In genomic region chr1:94247146-94248094, GRCh38 we compare ENCODE assay signal across 8 cellular contexts. TPM values are rescaled to one million over a fixed set of nuclear protein-coding genes. Genes with fewer than 3 reads are reported as not detected.
DNase-seq lines count a peak whose midpoint lies in the region; ATAC-seq and TF ChIP-seq lines count a peak whose summit lies in the region.

No MANE protein-coding gene starts in this region.

- H3K9me3 ChIP-seq in A673 (ENCODE audit: low read depth, low read length, poor library complexity, severe bottlenecking) = peaks cover 9% of the 10 kb centered on the region

- no TSS peak for BruUV-seq in A673 (replicated peaks; lab: Mats Ljungman, UMichigan)

- no peaks in the 10 kb centered on the region for H3K36me3 ChIP-seq in A673 (ENCODE audit: insufficient read depth, low read length, poor library complexity, severe bottlenecking)

- H3K4me1 ChIP-seq in A673 (ENCODE audit: insufficient read depth, low read length, poor library complexity, severe bottlenecking) = no peaks in the 10 kb centered on the region

- H3K27ac ChIP-seq in A673 (ENCODE audit: low read depth, low read length, poor library complexity, severe bottlenecking) = no peak overlapping the region

- peak overlapping the region; percentile 73 for H3K4me3 Mint-ChIP-seq in activated T-helper 2 cell treated with anti-CD3 and anti-CD28 coated beads, Interferon-gamma antibody, Interleukin-2, Interleukin-4, amounts not matched to agents 10 μg/mL and 5 μg/mL and 100 μg/mL, durations not matched to agents 14 hours and 24 hours and 36 hours (ENCODE audit: low read depth)
- H3K4me3 Mint-ChIP-seq in glutamatergic neuron (ENCODE audit: unreplicated experiment) = peak overlapping the region; percentile 89
- H3K4me3 Mint-ChIP-seq in osteocyte (ENCODE audit: unreplicated experiment) = peak overlapping the region; percentile 95

- no peaks in the 10 kb centered on the region for H3K36me3 Mint-ChIP-seq in activated T-helper 2 cell treated with anti-CD3 and anti-CD28 coated beads, Interferon-gamma antibody, Interleukin-2, Interleukin-4, amounts not matched to agents 10 μg/mL and 5 μg/mL and 100 μg/mL, durations not matched to agents 14 hours and 24 hours and 36 hours (ENCODE audit: low read depth)
- peaks cover 13% of the 10 kb centered on the region for H3K36me3 Mint-ChIP-seq in glutamatergic neuron (ENCODE audit: unreplicated experiment)
- H3K36me3 Mint-ChIP-seq in osteocyte (ENCODE audit: unreplicated experiment) = peaks cover 18% of the 10 kb centered on the region

- H3K9me3 Mint-ChIP-seq in activated T-helper 2 cell treated with anti-CD3 and anti-CD28 coated beads, Interferon-gamma antibody, Interleukin-2, Interleukin-4, amounts not matched to agents 10 μg/mL and 5 μg/mL and 100 μg/mL, durations not matched to agents 14 hours and 24 hours and 36 hours = peaks cover 9% of the 10 kb centered on the region
- H3K9me3 Mint-ChIP-seq in glutamatergic neuron (ENCODE audit: unreplicated experiment) (no peaks in the 10 kb centered on the region), osteocyte (ENCODE audit: unreplicated experiment) (peaks cover 12% of the 10 kb centered on the region)

- H3K4me3 ChIP-seq in A673 (ENCODE audit: low read depth, low read length, poor library complexity, severe bottlenecking) = peak overlapping the region; percentile 55
- H3K4me3 ChIP-seq in GM12875 (ENCODE audit: low read depth, low read length) = peak overlapping the region; percentile 24

- H3K27ac Mint-ChIP-seq in activated T-helper 2 cell treated with anti-CD3 and anti-CD28 coated beads, Interferon-gamma antibody, Interleukin-2, Interleukin-4, amounts not matched to agents 10 μg/mL and 5 μg/mL and 100 μg/mL, durations not matched to agents 14 hours and 24 hours and 36 hours = no peak overlapping the region
- no peak overlapping the region for H3K27ac Mint-ChIP-seq in glutamatergic neuron (ENCODE audit: unreplicated experiment)
- H3K27ac Mint-ChIP-seq in osteocyte (ENCODE audit: unreplicated experiment) = peak overlapping the region; percentile 81

- DNase-seq in A673 (ENCODE audit: low spot score) (peak; percentile 14), NCI-H510A (lab: John Stamatoyannopoulos, UW) (peak; percentile 80), glutamatergic neuron (peak; percentile 86), osteocyte (ENCODE audit: extremely low spot score, unreplicated experiment) (peak; percentile 89), GOT3 (lab: John Stamatoyannopoulos, UW) (no peak)
- no peak for DNase-seq in activated T-helper 2 cell treated with anti-CD3 and anti-CD28 coated beads, Interferon-gamma antibody, Interleukin-2, Interleukin-4, amounts not matched to agents 10 μg/mL and 5 μg/mL and 100 μg/mL, durations not matched to agents 14 hours and 24 hours and 36 hours (ENCODE audit: low spot score)

- TF ChIP-seq CTCF in A673 (conservative IDR thresholded peaks at IDR 0.05; ENCODE audit: low read depth, low read length) (no peak), GM12875 (IDR thresholded peaks at IDR 0.05; ENCODE audit: borderline replicate concordance, insufficient read depth, low read depth, low read length) (no peak), glutamatergic neuron (IDR thresholded peaks at IDR 0.05; ENCODE audit: partially characterized antibody, unreplicated experiment) (no peak), osteocyte (IDR thresholded peaks at IDR 0.05) (no peak)

- CTCF ChIA-PET in A673 (lab: Charles Lee) = no interaction called here

- POLR2A ChIA-PET in A673 (lab: Charles Lee; ENCODE audit: low non-redundant PET) = interaction anchor here (0.7 kb wide), 1 partner anchor 10 kb away, joined by 3 read pairs; no protein-coding TSS in a partner anchor

- peaks cover 7% of the 10 kb centered on the region for H3K4me1 Mint-ChIP-seq in activated T-helper 2 cell treated with anti-CD3 and anti-CD28 coated beads, Interferon-gamma antibody, Interleukin-2, Interleukin-4, amounts not matched to agents 10 μg/mL and 5 μg/mL and 100 μg/mL, durations not matched to agents 14 hours and 24 hours and 36 hours (ENCODE audit: low read depth)
- peaks cover 2% of the 10 kb centered on the region for H3K4me1 Mint-ChIP-seq in glutamatergic neuron (ENCODE audit: low read depth, unreplicated experiment)
- peaks cover 25% of the 10 kb centered on the region for H3K4me1 Mint-ChIP-seq in osteocyte (ENCODE audit: unreplicated experiment)

- intact Hi-C loops in A673 (cut with micrococcal nuclease; ENCODE audit: unreplicated experiment) = loop anchor here (10.0 kb wide), 1 partner anchor 77 kb away; no protein-coding TSS in a partner anchor
- intact Hi-C loops in activated T-helper 2 cell treated with anti-CD3 and anti-CD28 coated beads, Interferon-gamma antibody, Interleukin-2, Interleukin-4, amounts not matched to agents 10 μg/mL and 5 μg/mL and 100 μg/mL, durations not matched to agents 14 hours and 24 hours and 36 hours (cut with micrococcal nuclease) = loop anchor here (5.0 kb wide), 1 partner anchor 80 kb away; no protein-coding TSS in a partner anchor

- ATAC-seq in HG02798 (IDR thresholded peaks at IDR 0.05; ENCODE audit: poor library complexity, unreplicated experiment) = peak; percentile 95

- peaks cover 70% of the 10 kb centered on the region for H3K27me3 Mint-ChIP-seq in activated T-helper 2 cell treated with anti-CD3 and anti-CD28 coated beads, Interferon-gamma antibody, Interleukin-2, Interleukin-4, amounts not matched to agents 10 μg/mL and 5 μg/mL and 100 μg/mL, durations not matched to agents 14 hours and 24 hours and 36 hours (ENCODE audit: low read depth)
- H3K27me3 Mint-ChIP-seq in glutamatergic neuron (ENCODE audit: unreplicated experiment) (peaks cover 7% of the 10 kb centered on the region), osteocyte (ENCODE audit: unreplicated experiment) (no peaks in the 10 kb centered on the region)

- peaks cover 83% of the 10 kb centered on the region for H3K27me3 ChIP-seq in A673 (replicated peaks; ENCODE audit: insufficient read depth, low read depth, low read length, poor library complexity)

RNA-seq across cellular contexts. Expression of gene ARHGAP29, which starts 10.0 kb away (rescaled TPM):
- total RNA-seq in A673 (2021) = 1.7 and 1.8 TPM in 2 replicates
- 0.05 and 0.18 TPM in 2 replicates for total RNA-seq in activated T-helper 2 cell treated with anti-CD3 and anti-CD28 coated beads, Interferon-gamma antibody, Interleukin-2, Interleukin-4, amounts not matched to agents 10 μg/mL and 5 μg/mL and 100 μg/mL, durations not matched to agents 14 hours and 24 hours and 36 hours
- 1.1 TPM for total RNA-seq in glutamatergic neuron (ENCODE audit: unreplicated experiment)
- 180 and 187 TPM in 2 replicates for total RNA-seq in osteocyte

Comparison
In these comparisons a context has a peak if more than half of its experiments do, and no peak if none do; other contexts are left out.
1. DNase-seq: peak in A673 (single experiment), NCI-H510A (single experiment), glutamatergic neuron (single experiment) and osteocyte (single experiment); none in activated T-helper 2 cell treated with anti-CD3 and anti-CD28 coated beads, Interferon-gamma antibody, Interleukin-2, Interleukin-4, amounts not matched to agents 10 μg/mL and 5 μg/mL and 100 μg/mL, durations not matched to agents 14 hours and 24 hours and 36 hours (single experiment) and GOT3 (single experiment).
2. RNA of gene ARHGAP29, which starts 10.0 kb away (total RNA-seq): 180 to 187 TPM in osteocyte; 1.7 to 1.8 TPM in A673, 1.1 TPM in glutamatergic neuron (single experiment) and 0.05 to 0.18 TPM in activated T-helper 2 cell treated with anti-CD3 and anti-CD28 coated beads, Interferon-gamma antibody, Interleukin-2, Interleukin-4, amounts not matched to agents 10 μg/mL and 5 μg/mL and 100 μg/mL, durations not matched to agents 14 hours and 24 hours and 36 hours; every median in the first group is over 10 times any median in the second.
3. Peak in every context shown above with its lines, with median percentiles within 50 percentile points of each other: H3K4me3 Mint-ChIP-seq.